Comparison of ENCODE assay signal across 9 cellular contexts in genomic region chr4:40656221-40656863, GRCh38. TPM values are rescaled to one million over a fixed set of nuclear protein-coding genes. Genes with fewer than 3 reads are reported as not detected.
DNase-seq lines count a peak whose midpoint lies in the region; ATAC-seq and TF ChIP-seq lines count a peak whose summit lies in the region.
"Had no signal": no experiment of that assay in that cellular context is flagged by ENCODE, and none has a peak within 500 bp of the region (broad histone marks: within the 10 kb centered on the region; RNA-seq: fewer than 3 reads in every experiment).

No MANE protein-coding gene starts in this region.

- no peak overlapping the region for H3K4me3 ChIP-seq in vagina

- no peak for TF ChIP-seq CTCF in vagina (IDR thresholded peaks at IDR 0.05)

- DNase-seq in germinal center (ENCODE audit: low spot score): peak; percentile 32
- no peak for DNase-seq in dedifferentiated amniotic fluid mesenchymal stem cell (ENCODE audit: extremely low spot score)
- DNase-seq in NCI-H748 treated with DMSO at 0.1 percent for 48 hours (lab: John Stamatoyannopoulos, UW): no peak
- no peak for DNase-seq in vagina (ENCODE audit: extremely low spot score in 2 of 2)
- DNase-seq in DMS79 (lab: John Stamatoyannopoulos, UW): no peak
- DNase-seq: brain microvascular endothelial cell had no signal

- no peaks in the 10 kb centered on the region for H3K4me1 ChIP-seq in vagina

- H3K36me3 ChIP-seq in vagina: no peaks in the 10 kb centered on the region
- H3K36me3 ChIP-seq: brain microvascular endothelial cell had no signal

- H3K9me3 ChIP-seq in vagina: no peaks in the 10 kb centered on the region

- H3K27ac ChIP-seq in vagina: no peak overlapping the region
- H3K27ac ChIP-seq: brain microvascular endothelial cell had no signal

- intact Hi-C loops in vagina (cut with DNase I): no loop called here

- ATAC-seq in GM18873 (IDR thresholded peaks at IDR 0.05; ENCODE audit: low FRiP score, unreplicated experiment) (peak; percentile 88), GM21723 (IDR thresholded peaks at IDR 0.05; ENCODE audit: unreplicated experiment) (peak; percentile 90), HG03442 (IDR thresholded peaks at IDR 0.05; ENCODE audit: unreplicated experiment) (peak; percentile 88)

- no peaks in the 10 kb centered on the region for H3K27me3 ChIP-seq in vagina
- H3K27me3 ChIP-seq: brain microvascular endothelial cell had no signal

- no peak for TF ChIP-seq POLR2A in vagina (IDR thresholded peaks at IDR 0.05)

RNA-seq across cellular contexts. Expression of gene RBM47, which starts 26.7 kb away (rescaled TPM):
- total RNA-seq in vagina: 61.1 TPM
